ENCODE assay signal across 11 cellular contexts in genomic region chr7:143727561-143727960, GRCh38. TPM values are rescaled to one million over a fixed set of nuclear protein-coding genes. Genes with fewer than 3 reads are reported as not detected.
DNase-seq lines count a peak whose midpoint lies in the region; ATAC-seq and TF ChIP-seq lines count a peak whose summit lies in the region.
"Not testable (repeated sequence)": the region's sequence is repeated elsewhere in the genome, so short reads cannot be mapped to it uniquely, and the experiment has no call there.
"Had no signal": no experiment of that assay in that cellular context is flagged by ENCODE, and none has a peak within 500 bp of the region (broad histone marks: within the 10 kb centered on the region; RNA-seq: fewer than 3 reads in every experiment).

No MANE protein-coding gene starts in this region.

- not testable (repeated sequence) for H3K9ac ChIP-seq in PC-3 (ENCODE audit: low read length)

- not testable (repeated sequence) for H3K36me3 ChIP-seq in PC-3 (ENCODE audit: low read depth, low read length)

- POLR2A ChIA-PET in CD4-positive, alpha-beta T cell (lab: Charles Lee); PC-3 (lab: Charles Lee; ENCODE audit: unreplicated experiment): not testable (repeated sequence)

- CTCF ChIA-PET in CD4-positive, alpha-beta T cell (lab: Charles Lee) = interaction anchor here (1.7 kb wide), 1 partner anchor 9 kb away, joined by 4 read pairs; no protein-coding TSS in a partner anchor
- CTCF ChIA-PET in PC-3 (lab: Charles Lee) = not testable (repeated sequence)

- H3K9me3 Mint-ChIP-seq in CD4-positive, alpha-beta T cell; effector memory CD8-positive, alpha-beta T cell: not testable (repeated sequence)

- not testable (repeated sequence) for H3K9me2 ChIP-seq in PC-3 (replicated peaks; ENCODE audit: low read length)

- H3K27me3 ChIP-seq in CD4-positive, alpha-beta T cell (ENCODE audit: control insufficient read depth, insufficient read depth, low read length); PC-3 (ENCODE audit: low read length): not testable (repeated sequence)

- peaks cover 29% of the 10 kb centered on the region for H3K36me3 Mint-ChIP-seq in CD4-positive, alpha-beta T cell (ENCODE audit: low read depth)
- H3K36me3 Mint-ChIP-seq in effector memory CD8-positive, alpha-beta T cell (ENCODE audit: insufficient read depth) = not testable (repeated sequence)

- H3K4me1 Mint-ChIP-seq in CD4-positive, alpha-beta T cell (ENCODE audit: low read depth); effector memory CD8-positive, alpha-beta T cell (ENCODE audit: low read depth in 2 of 2): not testable (repeated sequence)

- not testable (repeated sequence) for H3K27ac Mint-ChIP-seq in CD4-positive, alpha-beta T cell; effector memory CD8-positive, alpha-beta T cell

- not testable (repeated sequence) for H3K4me3 Mint-ChIP-seq in CD4-positive, alpha-beta T cell; effector memory CD8-positive, alpha-beta T cell

- intact Hi-C loops in CD4-positive, alpha-beta T cell (cut with DNase I, micrococcal nuclease); PC-3 (cut with micrococcal nuclease); sciatic nerve (cut with DNase I): not testable (repeated sequence)

- not testable (repeated sequence) for TF ChIP-seq CTCF in CD4-positive, alpha-beta T cell (IDR thresholded peaks at IDR 0.05); PC-3 (conservative IDR thresholded peaks at IDR 0.05; ENCODE audit: low read depth, low read length)

- H3K79me2 ChIP-seq in PC-3 (ENCODE audit: low read length) = not testable (repeated sequence)

- not testable (repeated sequence) for H3K27ac ChIP-seq in CD4-positive, alpha-beta T cell (ENCODE audit: low read depth, low read length); PC-3 (ENCODE audit: low read length)

- H4K20me1 ChIP-seq in PC-3 (ENCODE audit: low read length) = not testable (repeated sequence)

- H2AFZ ChIP-seq in PC-3 (ENCODE audit: low read length) = not testable (repeated sequence)

- H3K4me1 ChIP-seq in PC-3 (ENCODE audit: insufficient read depth, low read length) = not testable (repeated sequence)

- H3K4me2 ChIP-seq in PC-3 (ENCODE audit: low read length) = not testable (repeated sequence)

- not testable (repeated sequence) for BruUV-seq in PC-3 (replicated peaks; lab: Mats Ljungman, UMichigan)

- not testable (repeated sequence) for H3K9me3 ChIP-seq in CD4-positive, alpha-beta T cell (ENCODE audit: control insufficient read depth, low read length); PC-3 (ENCODE audit: low read length)

- not testable (repeated sequence) for H3K4me3 ChIP-seq in PC-3 (ENCODE audit: low read length)

- H3F3A ChIP-seq in PC-3 (ENCODE audit: low read length, unreplicated experiment) = not testable (repeated sequence)

- not testable (repeated sequence) for DNase-seq in CD4-positive, alpha-beta T cell; PC-3; effector memory CD8-positive, alpha-beta T cell; sciatic nerve (ENCODE audit: low spot score)

- peak; percentile 54 for ATAC-seq in CD4-positive, alpha-beta T cell (ENCODE audit: poor library complexity)
- ATAC-seq in GM19025 (IDR thresholded peaks at IDR 0.05; ENCODE audit: low read depth, unreplicated experiment) (peak; percentile 76), GM21576 (IDR thresholded peaks at IDR 0.05; ENCODE audit: unreplicated experiment) (peak; percentile 75), HG02870 (IDR thresholded peaks at IDR 0.05; ENCODE audit: unreplicated experiment) (peak; percentile 71), HG03159 (IDR thresholded peaks at IDR 0.05; ENCODE audit: unreplicated experiment) (peak; percentile 78), PC-3 (peak; percentile 58), sciatic nerve (peak; percentile 75)
- peak; percentile 43 for ATAC-seq in effector memory CD8-positive, alpha-beta T cell (replicated peaks)

- H3K27me3 Mint-ChIP-seq in CD4-positive, alpha-beta T cell; effector memory CD8-positive, alpha-beta T cell: not testable (repeated sequence)

RNA-seq across cellular contexts. Expression of gene CTAGE6, which starts 29.9 kb away (rescaled TPM):
- under 1 TPM; 0.11 to 0.34 TPM for total RNA-seq in CD4-positive, alpha-beta T cell
- not detected in 2 replicates for total RNA-seq in PC-3 (2014; rRNA removed)
- 0.76 TPM for total RNA-seq in sciatic nerve
- total RNA-seq: A172; activated T-helper 1 cell treated with anti-CD3 and anti-CD28 coated beads, Interleukin-12 subunit alpha, Interleukin-12 subunit beta, Interleukin-2, Interleukin-4 antibody, amounts not matched to agents 30 ng/mL and 10 ng/mL and 1 ng/mL, durations not matched to agents 14 hours and 24 hours and 36 hours; Calu3 had no signal
